ENCODE assay signal across 1 cellular context in the genomic region with DNA sequence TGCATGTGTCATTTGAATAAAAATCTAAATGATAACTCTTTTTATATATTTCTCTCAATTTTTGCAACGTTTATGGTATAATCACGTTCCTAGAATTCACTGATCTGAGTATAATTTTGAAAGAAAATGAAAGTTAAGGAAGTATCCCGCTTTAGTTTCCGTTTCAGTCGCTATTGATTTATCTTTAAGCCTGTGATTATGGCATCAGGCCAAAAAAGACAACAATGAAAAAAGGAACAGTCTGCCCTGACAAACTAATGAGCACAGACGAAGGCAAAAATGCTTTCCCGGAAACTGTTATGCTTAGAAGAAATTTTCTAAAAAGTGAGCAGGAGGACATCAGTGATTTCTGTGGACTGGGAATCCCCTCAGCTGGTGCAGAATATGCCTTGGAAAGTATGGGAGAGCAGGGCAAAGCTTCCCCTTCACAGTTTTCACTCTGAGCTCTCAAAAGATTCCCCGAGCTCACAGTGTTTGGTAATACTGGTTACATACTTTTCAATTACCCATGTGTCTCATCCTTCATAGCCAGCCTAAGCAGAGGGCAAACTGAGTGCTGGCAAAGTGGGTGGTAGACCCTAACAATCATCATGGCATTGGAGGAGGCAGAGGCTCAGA.
TF ChIP-seq lines count a peak whose summit lies in the region.

No MANE protein-coding gene starts in this region.

TF ChIP-seq in H1, 55 proteins besides CTCF, POLR2A, EP300 and RAD21:
- TF ChIP-seq YY1 (IDR thresholded peaks at IDR 0.05; ENCODE audit: low read depth, low read length) (no peak), PHF8 (conservative IDR thresholded peaks at IDR 0.05; ENCODE audit: low read depth, low read length) (no peak), ASH2L (IDR thresholded peaks at IDR 0.05; ENCODE audit: low read length) (no peak), GTF2F1 (IDR thresholded peaks at IDR 0.05; ENCODE audit: borderline replicate concordance, low read depth, low read length) (no peak), ZNF274 (IDR thresholded peaks at IDR 0.05; ENCODE audit: borderline replicate concordance, extremely low read depth, low read length) (no peak), SIRT6 (IDR thresholded peaks at IDR 0.05; ENCODE audit: low read length) (no peak), EGR1 (IDR thresholded peaks at IDR 0.05; ENCODE audit: borderline replicate concordance, low read depth, low read length) (no peak), BACH1 (IDR thresholded peaks at IDR 0.05; ENCODE audit: low read length) (no peak), RFX5 (IDR thresholded peaks at IDR 0.05; ENCODE audit: borderline replicate concordance, low read depth, low read length) (no peak), NRF1 (IDR thresholded peaks at IDR 0.05; ENCODE audit: low read depth, low read length) (no peak), HDAC2 (IDR thresholded peaks at IDR 0.05; ENCODE audit: borderline replicate concordance in 1 of 2, low read depth in 2 of 2, low read length in 2 of 2) (no peak), SP2 (IDR thresholded peaks at IDR 0.05; ENCODE audit: low read length) (no peak), NANOG (IDR thresholded peaks at IDR 0.05; ENCODE audit: insufficient read depth, low read depth, low read length, poor library complexity, severe bottlenecking) (no peak), TBP (IDR thresholded peaks at IDR 0.05; ENCODE audit: low read depth, low read length) (no peak), E2F6 (IDR thresholded peaks at IDR 0.05) (no peak), SAP30 (IDR thresholded peaks at IDR 0.05; ENCODE audit: insufficient read depth, insufficient replicate concordance, low read length) (no peak)
- TF ChIP-seq, protein P1, sequence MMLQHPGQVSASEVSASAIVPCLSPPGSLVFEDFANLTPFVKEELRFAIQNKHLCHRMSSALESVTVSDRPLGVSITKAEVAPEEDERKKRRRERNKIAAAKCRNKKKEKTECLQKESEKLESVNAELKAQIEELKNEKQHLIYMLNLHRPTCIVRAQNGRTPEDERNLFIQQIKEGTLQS (IDR thresholded peaks at IDR 0.05; ENCODE audit: insufficient read depth, low read depth, low read length) = no peak
